In the genomic region with DNA sequence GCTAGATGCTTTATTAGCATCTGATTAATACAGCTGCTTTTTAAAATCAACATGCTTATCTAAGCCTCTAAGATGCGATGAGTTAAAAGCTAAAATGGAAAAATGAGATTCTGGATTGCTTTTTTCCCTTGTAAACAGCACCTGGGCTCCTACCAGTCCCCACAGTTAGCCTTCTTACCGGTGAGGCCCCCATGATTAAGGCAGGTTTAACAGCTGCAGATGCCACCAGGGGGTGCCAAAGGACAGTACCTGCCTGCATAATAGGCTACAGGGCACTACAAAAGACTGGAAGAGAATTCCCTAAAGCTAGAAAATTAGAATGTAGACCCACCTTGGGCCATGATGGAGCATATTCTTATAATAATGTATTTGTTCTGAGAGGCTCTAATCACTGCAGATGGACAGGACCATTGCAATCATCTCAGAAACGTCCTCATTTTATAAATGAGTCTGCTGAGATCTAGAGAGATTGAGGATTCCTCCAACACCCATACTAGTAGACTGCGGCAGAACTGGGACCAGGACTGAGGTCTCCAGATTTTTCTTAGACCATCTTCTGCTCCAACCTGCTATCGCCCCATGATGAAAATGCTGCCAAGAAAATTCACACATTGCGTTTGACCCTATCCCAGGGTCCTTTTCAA, we compare ENCODE assay signal across 8 cellular contexts.
DNase-seq lines count a peak whose midpoint lies in the region; ATAC-seq and TF ChIP-seq lines count a peak whose summit lies in the region.

No MANE protein-coding gene starts in this region.

- H3K4me3 ChIP-seq in GM06990 (replicated peaks; ENCODE audit: low read depth, low read length) (no peak overlapping the region), GM23248 (no peak overlapping the region), heart right ventricle (no peak overlapping the region), retinal pigment epithelial cell (ENCODE audit: low read length) (no peak overlapping the region)

- no peaks in the 10 kb centered on the region for H3F3A ChIP-seq in GM23248 (ENCODE audit: insufficient read depth)

- H3K9me3 ChIP-seq in GM23248 (ENCODE audit: low read depth) (no peaks in the 10 kb centered on the region), heart right ventricle (no peaks in the 10 kb centered on the region)

- in situ Hi-C loops in GM23248 (cut with MboI): loop anchor here (25.0 kb wide), 2 partner anchors 949 to 1124 kb away; no protein-coding TSS in a partner anchor

- no peak overlapping the region for H3K4me3 Mint-ChIP-seq in activated naive CD4-positive, alpha-beta T cell treated with anti-CD3 and anti-CD28 coated beads, Interleukin-2, amount 10 ng/mL, durations not matched to agents 7 days and 5 days

- H2AFZ ChIP-seq in GM23248: no peak overlapping the region

- no peak overlapping the region for H3K9ac ChIP-seq in GM23248

- H3K36me3 ChIP-seq in GM06990 (ENCODE audit: control insufficient read depth, insufficient read depth, low read length) (no peaks in the 10 kb centered on the region), GM23248 (ENCODE audit: low read depth) (no peaks in the 10 kb centered on the region), heart right ventricle (no peaks in the 10 kb centered on the region)

- H3K27me3 ChIP-seq in GM06990 (replicated peaks; ENCODE audit: control insufficient read depth, insufficient read depth, low read length) (no peaks in the 10 kb centered on the region), GM23248 (replicated peaks; ENCODE audit: insufficient read depth) (peaks cover 20% of the 10 kb centered on the region; the same call in 1 of the 2 replicates), heart right ventricle (no peaks in the 10 kb centered on the region)

- H3K4me2 ChIP-seq in GM23248 (ENCODE audit: unreplicated experiment): no peak overlapping the region

- CTCF ChIA-PET in activated naive CD4-positive, alpha-beta T cell treated with anti-CD3 and anti-CD28 coated beads, Interleukin-2, amount 10 ng/mL, durations not matched to agents 7 days and 5 days (lab: Charles Lee): interaction anchor here (0.6 to 1.9 kb wide), 12 partner anchors 8 to 954 kb away, joined by 3 to 9 read pairs (median 4); no protein-coding TSS in a partner anchor

- no peaks in the 10 kb centered on the region for H3K9me2 ChIP-seq in GM23248 (ENCODE audit: insufficient read depth)

- H3K79me2 ChIP-seq in GM23248 (ENCODE audit: insufficient read depth): no peaks in the 10 kb centered on the region

- TF ChIP-seq CTCF in GM06990 (IDR thresholded peaks at IDR 0.05; ENCODE audit: insufficient read depth, low read length, poor library complexity, severe bottlenecking): peak; percentile 85
- peak; percentile 38 to 74 (median 64) for TF ChIP-seq CTCF in heart right ventricle (IDR thresholded peaks at IDR 0.05)
- TF ChIP-seq CTCF in retinal pigment epithelial cell (conservative IDR thresholded peaks at IDR 0.05; ENCODE audit: low read depth, low read length): peak; percentile 87

- H3K4me1 ChIP-seq in GM23248 (ENCODE audit: insufficient read depth) (peaks cover 10% of the 10 kb centered on the region; the same call in 1 of the 2 replicates), heart right ventricle (peaks cover 0 to 26% (median 10%) of the 10 kb centered on the region in 9 donors)

- 60 to 67% methylated on average over 6 of the region's 6 CpGs for WGBS in GM23248 (ENCODE audit: low coverage in 1 of 2, low lambda C conversion rate in 2 of 2, missing lambda C conversion rate in 2 of 2), 2 experiments
- 68% methylated on average over 6 of the region's 6 CpGs for WGBS in heart right ventricle, 2 donors

- peaks cover 24% of the 10 kb centered on the region for H3K4me1 Mint-ChIP-seq in activated naive CD4-positive, alpha-beta T cell treated with anti-CD3 and anti-CD28 coated beads, Interleukin-2, amount 10 ng/mL, durations not matched to agents 7 days and 5 days

- H3K27ac ChIP-seq in GM23248 (no peak overlapping the region), heart right ventricle (peak overlapping the region in 1 of 10 donors; percentile 2)

- no peak for DNase-seq in GM06990 (ENCODE audit: extremely low read depth, insufficient read length)
- peak; percentile 73 for DNase-seq in GM23248
- DNase-seq in Kasumi-1 (lab: John Stamatoyannopoulos, UW): peak; percentile 57 to 61
- peak; percentile 85 for DNase-seq in SK-N-DZ (ENCODE audit: low spot score)
- DNase-seq in activated naive CD4-positive, alpha-beta T cell treated with anti-CD3 and anti-CD28 coated beads, Interleukin-2, amount 10 ng/mL, durations not matched to agents 7 days and 5 days: peak; percentile 77
- DNase-seq in heart right ventricle: peak; percentile 56 to 62
- peak; percentile 30 for DNase-seq in retinal pigment epithelial cell (ENCODE audit: low read depth)

- intact Hi-C loops in heart right ventricle (cut with DNase I): loop anchor here in 7 of 10 donors (1.0 to 10.0 kb wide), 14 partner anchors 44 to 592 kb away; partner anchors contain the start of gene EYA4 (in 1 of the 7)

- no peaks in the 10 kb centered on the region for H4K20me1 ChIP-seq in GM23248 (ENCODE audit: insufficient read depth)

- no peaks in the 10 kb centered on the region for H3K9me3 Mint-ChIP-seq in activated naive CD4-positive, alpha-beta T cell treated with anti-CD3 and anti-CD28 coated beads, Interleukin-2, amount 10 ng/mL, durations not matched to agents 7 days and 5 days

- no peak overlapping the region for H3K27ac Mint-ChIP-seq in activated naive CD4-positive, alpha-beta T cell treated with anti-CD3 and anti-CD28 coated beads, Interleukin-2, amount 10 ng/mL, durations not matched to agents 7 days and 5 days

- ATAC-seq in heart right ventricle (peak in 7 of 8 donors; percentile 49 to 91 (median 86)), GM21515 (IDR thresholded peaks at IDR 0.05; ENCODE audit: unreplicated experiment) (no peak)

- peaks cover 13% of the 10 kb centered on the region for H3K27me3 Mint-ChIP-seq in activated naive CD4-positive, alpha-beta T cell treated with anti-CD3 and anti-CD28 coated beads, Interleukin-2, amount 10 ng/mL, durations not matched to agents 7 days and 5 days

- peaks cover 1% of the 10 kb centered on the region for H3K36me3 Mint-ChIP-seq in activated naive CD4-positive, alpha-beta T cell treated with anti-CD3 and anti-CD28 coated beads, Interleukin-2, amount 10 ng/mL, durations not matched to agents 7 days and 5 days
